In the genomic region with DNA sequence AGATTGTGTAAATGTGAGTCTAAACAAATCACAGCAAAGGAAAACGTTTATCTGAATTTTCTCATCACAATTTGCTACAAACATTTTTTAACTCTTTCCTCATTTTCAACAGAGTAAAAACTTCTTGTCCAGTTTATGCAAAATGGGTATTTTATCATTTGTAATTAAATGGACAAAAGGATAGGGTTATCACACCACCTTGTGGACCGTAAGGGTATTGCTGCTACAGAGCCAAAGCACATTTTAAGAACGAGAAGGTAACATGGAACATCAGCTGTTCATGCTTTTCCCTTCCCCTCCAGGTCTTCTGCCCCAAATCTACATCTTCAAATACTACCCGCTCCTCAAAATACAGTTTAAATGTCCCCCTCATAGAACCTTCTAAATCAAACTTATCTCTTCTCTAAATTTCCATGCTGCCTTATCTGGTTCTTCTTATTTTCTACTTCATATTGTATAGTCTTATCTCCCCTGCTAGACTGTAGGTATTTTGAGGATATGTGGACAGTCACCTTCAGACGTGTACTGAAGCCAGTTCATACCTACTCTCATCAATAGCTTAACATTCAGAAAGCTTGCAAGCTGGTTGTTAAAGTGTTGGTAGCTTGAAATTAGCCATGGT, we compare ENCODE assay signal across 9 cellular contexts. TPM values are rescaled to one million over a fixed set of nuclear protein-coding genes. Genes with fewer than 3 reads are reported as not detected.
DNase-seq lines count a peak whose midpoint lies in the region; FAIRE-seq and TF ChIP-seq lines count a peak whose summit lies in the region.
"Had no signal": no experiment of that assay in that cellular context is flagged by ENCODE, and none has a peak within 500 bp of the region (broad histone marks: within the 10 kb centered on the region; RNA-seq: fewer than 3 reads in every experiment).

No MANE protein-coding gene starts in this region.

- H3K4me3 ChIP-seq in foreskin fibroblast (ENCODE audit: low read depth in 1 of 2, low read length in 2 of 2) = no peak overlapping the region

- CTCF ChIA-PET in activated CD4-positive, alpha-beta T cell treated with anti-CD3 and anti-CD28 coated beads, Interleukin-2, amount 10 ng/mL, durations not matched to agents 7 days and 5 days (lab: Charles Lee) = interaction anchor here (0.7 kb wide), 1 partner anchor 530 kb away, joined by 3 read pairs; no protein-coding TSS in a partner anchor

- no peaks in the 10 kb centered on the region for H3K9me3 Mint-ChIP-seq in activated CD4-positive, alpha-beta T cell treated with anti-CD3 and anti-CD28 coated beads, Interleukin-2, amount 10 ng/mL, durations not matched to agents 7 days and 5 days
- H3K9me3 Mint-ChIP-seq in progenitor cell of endocrine pancreas (ENCODE audit: low read depth) = no peaks in the 10 kb centered on the region
- H3K9me3 Mint-ChIP-seq in T-helper 2 cell treated with Interferon-gamma antibody and Interleukin-4, amounts not matched to agents 5 μg/mL and 100 μg/mL, for 36 hours = no peaks in the 10 kb centered on the region
- H3K9me3 Mint-ChIP-seq: IgD-negative memory B cell had no signal

- POLR2A ChIA-PET in activated CD4-positive, alpha-beta T cell treated with anti-CD3 and anti-CD28 coated beads, Interleukin-2, amount 10 ng/mL, durations not matched to agents 7 days and 5 days (lab: Charles Lee) = no interaction called here

- FAIRE-seq in A204.1 (lab: Jason Lieb, UNC) = peak; percentile 93

- H3K27ac Mint-ChIP-seq in activated CD4-positive, alpha-beta T cell treated with anti-CD3 and anti-CD28 coated beads, Interleukin-2, amount 10 ng/mL, durations not matched to agents 7 days and 5 days = no peak overlapping the region
- no peak overlapping the region for H3K27ac Mint-ChIP-seq in progenitor cell of endocrine pancreas
- no peak overlapping the region for H3K27ac Mint-ChIP-seq in T-helper 2 cell treated with Interferon-gamma antibody and Interleukin-4, amounts not matched to agents 5 μg/mL and 100 μg/mL, for 36 hours

- no peak overlapping the region for H3K4me3 Mint-ChIP-seq in activated CD4-positive, alpha-beta T cell treated with anti-CD3 and anti-CD28 coated beads, Interleukin-2, amount 10 ng/mL, durations not matched to agents 7 days and 5 days
- no peak overlapping the region for H3K4me3 Mint-ChIP-seq in progenitor cell of endocrine pancreas (ENCODE audit: low read depth)
- H3K4me3 Mint-ChIP-seq in T-helper 2 cell treated with Interferon-gamma antibody and Interleukin-4, amounts not matched to agents 5 μg/mL and 100 μg/mL, for 36 hours = no peak overlapping the region
- H3K4me3 Mint-ChIP-seq: IgD-negative memory B cell had no signal

- H3K27me3 Mint-ChIP-seq in activated CD4-positive, alpha-beta T cell treated with anti-CD3 and anti-CD28 coated beads, Interleukin-2, amount 10 ng/mL, durations not matched to agents 7 days and 5 days = peaks cover 6% of the 10 kb centered on the region
- H3K27me3 Mint-ChIP-seq in progenitor cell of endocrine pancreas = peaks cover 7% of the 10 kb centered on the region
- peaks cover 11% of the 10 kb centered on the region for H3K27me3 Mint-ChIP-seq in T-helper 2 cell treated with Interferon-gamma antibody and Interleukin-4, amounts not matched to agents 5 μg/mL and 100 μg/mL, for 36 hours (ENCODE audit: low read depth)
- H3K27me3 Mint-ChIP-seq: IgD-negative memory B cell had no signal

- DNase-seq in Daoy (ENCODE audit: low read depth) (peak; percentile 24), H4 (ENCODE audit: low spot score) (peak; percentile 53), M059J (ENCODE audit: low read depth) (peak; percentile 19), foreskin fibroblast (peak; percentile 16 to 70), progenitor cell of endocrine pancreas (ENCODE audit: low spot score, unreplicated experiment) (peak; percentile 27)
- peak; percentile 26 for DNase-seq in activated CD4-positive, alpha-beta T cell treated with anti-CD3 and anti-CD28 coated beads, Interleukin-2, amount 10 ng/mL, durations not matched to agents 7 days and 5 days
- DNase-seq in T-helper 2 cell treated with Interferon-gamma antibody and Interleukin-4, amounts not matched to agents 5 μg/mL and 100 μg/mL, for 36 hours (ENCODE audit: low spot score) = no peak

- TF ChIP-seq CTCF in foreskin fibroblast (IDR thresholded peaks at IDR 0.05; ENCODE audit: low read depth, low read length) (peak; percentile 75), progenitor cell of endocrine pancreas (IDR thresholded peaks at IDR 0.05; ENCODE audit: unreplicated experiment) (peak; percentile 89)

- no peaks in the 10 kb centered on the region for H3K36me3 Mint-ChIP-seq in activated CD4-positive, alpha-beta T cell treated with anti-CD3 and anti-CD28 coated beads, Interleukin-2, amount 10 ng/mL, durations not matched to agents 7 days and 5 days (ENCODE audit: low read depth)
- H3K36me3 Mint-ChIP-seq in progenitor cell of endocrine pancreas (ENCODE audit: insufficient read depth) = no peaks in the 10 kb centered on the region
- no peaks in the 10 kb centered on the region for H3K36me3 Mint-ChIP-seq in T-helper 2 cell treated with Interferon-gamma antibody and Interleukin-4, amounts not matched to agents 5 μg/mL and 100 μg/mL, for 36 hours (ENCODE audit: low read depth)
- H3K36me3 Mint-ChIP-seq: IgD-negative memory B cell had no signal

- peaks cover 9% of the 10 kb centered on the region for H3K4me1 Mint-ChIP-seq in activated CD4-positive, alpha-beta T cell treated with anti-CD3 and anti-CD28 coated beads, Interleukin-2, amount 10 ng/mL, durations not matched to agents 7 days and 5 days
- H3K4me1 Mint-ChIP-seq in progenitor cell of endocrine pancreas (ENCODE audit: low read depth) = peaks cover 6% of the 10 kb centered on the region
- no peaks in the 10 kb centered on the region for H3K4me1 Mint-ChIP-seq in T-helper 2 cell treated with Interferon-gamma antibody and Interleukin-4, amounts not matched to agents 5 μg/mL and 100 μg/mL, for 36 hours (ENCODE audit: low read depth)

RNA-seq across cellular contexts. Expression of gene SETMAR, which starts 12.8 kb away (rescaled TPM):
- 17.9 and 21.3 TPM in 2 replicates for total RNA-seq in Daoy (2014; rRNA removed; shearing (Covaris generic))
- total RNA-seq in H4 (2014; rRNA removed; shearing (Covaris generic)) = 40.8 and 51.6 TPM in 2 replicates
- 9.4 and 14.2 TPM in 2 replicates for total RNA-seq in M059J (2014; rRNA removed; shearing (Covaris generic))
- total RNA-seq in activated CD4-positive, alpha-beta T cell treated with anti-CD3 and anti-CD28 coated beads, Interleukin-2, amount 10 ng/mL, durations not matched to agents 7 days and 5 days = 10 to 100 TPM; 14.9 to 15.5 TPM
- 40.6 and 42.4 TPM in 2 replicates for total RNA-seq in progenitor cell of endocrine pancreas
